ENCODE assay signal across 22 cellular contexts in the genomic region with DNA sequence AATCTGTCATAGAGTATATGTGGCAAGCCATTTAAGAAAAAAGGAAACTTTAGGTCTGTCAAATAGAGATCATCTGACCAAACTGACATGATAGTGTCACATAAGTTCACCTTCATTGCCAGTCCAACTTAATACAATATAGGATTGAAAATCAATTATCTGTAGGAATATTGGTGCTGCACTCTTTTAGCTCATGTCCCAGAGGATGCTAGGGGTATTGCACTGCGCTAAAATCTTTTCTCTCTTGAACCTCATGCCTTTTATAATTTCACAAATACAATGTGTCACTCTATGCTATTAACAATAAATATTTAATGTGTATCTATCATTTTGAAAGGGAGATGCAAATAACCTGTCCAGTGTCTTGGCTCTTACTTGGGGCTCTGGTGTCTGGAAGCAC.
DNase-seq lines count a peak whose midpoint lies in the region; ATAC-seq and TF ChIP-seq lines count a peak whose summit lies in the region.
"Had no signal": no experiment of that assay in that cellular context is flagged by ENCODE, and none has a peak within 500 bp of the region (broad histone marks: within the 10 kb centered on the region; RNA-seq: fewer than 3 reads in every experiment).

No MANE protein-coding gene starts in this region.

- H3K4me3 ChIP-seq in Loucy (ENCODE audit: low read length, poor library complexity, severe bottlenecking) (no peak overlapping the region), endodermal cell (ENCODE audit: low read length) (no peak overlapping the region), neural progenitor cell (no peak overlapping the region)
- H3K4me3 ChIP-seq: gastrocnemius medialis, smooth muscle cell, suprapubic skin had no signal

- H3K27me3 Mint-ChIP-seq in endodermal cell (ENCODE audit: insufficient read depth) (peaks cover 16% of the 10 kb centered on the region), neural progenitor cell (ENCODE audit: insufficient read depth, low read depth) (peaks cover 2% of the 10 kb centered on the region)
- H3K27me3 Mint-ChIP-seq: activated T-helper 17 cell treated with anti-CD3 and anti-CD28 coated beads, Interleukin-2, amount 50 U/mL, for 72 hours had no signal

- H3K9me3 ChIP-seq in Loucy (ENCODE audit: insufficient read depth, low read depth, low read length) (no peaks in the 10 kb centered on the region), endodermal cell (ENCODE audit: control insufficient read depth, low read length) (no peaks in the 10 kb centered on the region), neural progenitor cell (ENCODE audit: low read depth) (no peaks in the 10 kb centered on the region)
- H3K9me3 ChIP-seq: gastrocnemius medialis, suprapubic skin had no signal

- WGBS in endodermal cell (ENCODE audit: insufficient coverage in 1 of 2, insufficient read length in 1 of 2), 2 experiments = 100% methylated on average over 1 of the region's 1 CpG; no CpG with 5 or more reads in 1 of the 2 experiments

- no peak overlapping the region for H3K27ac ChIP-seq in endodermal cell (ENCODE audit: low read depth, low read length)
- H3K27ac ChIP-seq in neural progenitor cell = no peak overlapping the region
- H3K27ac ChIP-seq: gastrocnemius medialis, suprapubic skin had no signal

- no peaks in the 10 kb centered on the region for H3K36me3 ChIP-seq in Loucy (ENCODE audit: insufficient read depth, low read length)
- H3K36me3 ChIP-seq in endodermal cell (ENCODE audit: control insufficient read depth, insufficient read depth, low read length) = no peaks in the 10 kb centered on the region
- H3K36me3 ChIP-seq in neural progenitor cell = no peaks in the 10 kb centered on the region
- H3K36me3 ChIP-seq: gastrocnemius medialis, suprapubic skin had no signal

- no peak for ATAC-seq in HG03565 (IDR thresholded peaks at IDR 0.05; ENCODE audit: unreplicated experiment)
- ATAC-seq: activated T-helper 17 cell treated with anti-CD3 and anti-CD28 coated beads, Interleukin-2, amount 50 U/mL, for 72 hours; effector memory CD8-positive, alpha-beta T cell; gastrocnemius medialis had no signal

- H3K79me2 ChIP-seq in Loucy (ENCODE audit: insufficient read depth, low read length) (no peaks in the 10 kb centered on the region), neural progenitor cell (ENCODE audit: low read depth) (no peaks in the 10 kb centered on the region)

- intact Hi-C loops in head of caudate nucleus (cut with DNase I) = no loop called here

- H4K20me1 ChIP-seq in Loucy (ENCODE audit: insufficient read depth, low read length, poor library complexity, severe bottlenecking) (no peaks in the 10 kb centered on the region), neural progenitor cell (ENCODE audit: low read depth) (no peaks in the 10 kb centered on the region)

- DNase-seq in ELR (ENCODE audit: low read depth) (peak; percentile 9), endodermal cell (no peak), neural progenitor cell (ENCODE audit: low spot score) (no peak), hippocampal formation (lab: John Stamatoyannopoulos, UW) (no peak), head of caudate nucleus (no peak)
- no peak for DNase-seq in activated CD4-positive, alpha-beta T cell treated with anti-CD3 and anti-CD28 coated beads for 1 hour
- DNase-seq: activated CD8-positive, alpha-beta memory T cell treated with anti-CD3 and anti-CD28 coated beads for 24 hours; AML-193; effector memory CD8-positive, alpha-beta T cell; gastrocnemius medialis; GDM1; Kasumi-1; NCI-H2171 treated with DMSO at 0.1 percent for 48 hours; stimulated activated CD4-positive, alpha-beta T cell treated with anti-CD3 and anti-CD28 coated beads, Interleukin-4, amount 100 ng/mL, for 4 hours; stimulated activated CD8-positive, alpha-beta memory T cell treated with anti-CD3 and anti-CD28 coated beads, Interleukin-4, amount 100 ng/mL, for 48 hours; SW 1271 had no signal

- peak; percentile 27 for TF ChIP-seq CTCF in Loucy (conservative IDR thresholded peaks at IDR 0.05; ENCODE audit: low read length)
- peak; percentile 70 for TF ChIP-seq CTCF in endodermal cell (conservative IDR thresholded peaks at IDR 0.05)
- TF ChIP-seq CTCF in neural progenitor cell (IDR thresholded peaks at IDR 0.05) = peak; percentile 35

- H3K36me3 Mint-ChIP-seq in endodermal cell (ENCODE audit: low read depth) = no peaks in the 10 kb centered on the region
- no peaks in the 10 kb centered on the region for H3K36me3 Mint-ChIP-seq in neural progenitor cell

- H3F3A ChIP-seq in Loucy (ENCODE audit: low read depth) (no peaks in the 10 kb centered on the region), neural progenitor cell (ENCODE audit: low read depth) (no peaks in the 10 kb centered on the region)

- H3K27ac Mint-ChIP-seq in endodermal cell = no peak overlapping the region
- H3K27ac Mint-ChIP-seq in neural progenitor cell = no peak overlapping the region
- H3K27ac Mint-ChIP-seq: activated T-helper 17 cell treated with anti-CD3 and anti-CD28 coated beads, Interleukin-2, amount 50 U/mL, for 72 hours; effector memory CD8-positive, alpha-beta T cell had no signal

- H3K4me1 Mint-ChIP-seq in endodermal cell (no peaks in the 10 kb centered on the region), neural progenitor cell (no peaks in the 10 kb centered on the region)
- H3K4me1 Mint-ChIP-seq: activated T-helper 17 cell treated with anti-CD3 and anti-CD28 coated beads, Interleukin-2, amount 50 U/mL, for 72 hours; central memory CD8-positive, alpha-beta T cell had no signal

- H3K9ac ChIP-seq in Loucy (ENCODE audit: low read depth, low read length, poor library complexity, severe bottlenecking) (no peak overlapping the region), endodermal cell (ENCODE audit: extremely low read depth, low read length, poor library complexity, severe bottlenecking) (no peak overlapping the region), neural progenitor cell (no peak overlapping the region)

- H3K4me1 ChIP-seq in Loucy (ENCODE audit: insufficient read depth, low read length, poor library complexity, severe bottlenecking) (no peaks in the 10 kb centered on the region), endodermal cell (ENCODE audit: control insufficient read depth, insufficient read depth, low read length) (no peaks in the 10 kb centered on the region), neural progenitor cell (no peaks in the 10 kb centered on the region)
- H3K4me1 ChIP-seq: gastrocnemius medialis, suprapubic skin had no signal

- no peaks in the 10 kb centered on the region for H3K27me3 ChIP-seq in Loucy (ENCODE audit: insufficient read depth, low read length, poor library complexity, severe bottlenecking)
- no peaks in the 10 kb centered on the region for H3K27me3 ChIP-seq in endodermal cell (ENCODE audit: control insufficient read depth, insufficient read depth, low read length, poor library complexity, severe bottlenecking)
- H3K27me3 ChIP-seq in neural progenitor cell = no peaks in the 10 kb centered on the region
- H3K27me3 ChIP-seq: gastrocnemius medialis, suprapubic skin had no signal

- H3K4me2 ChIP-seq in Loucy (ENCODE audit: low read depth, low read length, poor library complexity, severe bottlenecking) = no peak overlapping the region
- no peak overlapping the region for H3K4me2 ChIP-seq in neural progenitor cell
- H3K4me2 ChIP-seq: smooth muscle cell had no signal

- H3K9me2 ChIP-seq in Loucy (replicated peaks; ENCODE audit: low read depth, low read length) = no peaks in the 10 kb centered on the region

- H3K9me3 Mint-ChIP-seq in endodermal cell (no peaks in the 10 kb centered on the region), neural progenitor cell (peaks cover 2% of the 10 kb centered on the region)
- H3K9me3 Mint-ChIP-seq: activated T-helper 17 cell treated with anti-CD3 and anti-CD28 coated beads, Interleukin-2, amount 50 U/mL, for 72 hours; central memory CD8-positive, alpha-beta T cell; effector memory CD8-positive, alpha-beta T cell had no signal

- H2AFZ ChIP-seq in Loucy (ENCODE audit: low read length) = no peak overlapping the region
- H2AFZ ChIP-seq in neural progenitor cell (replicated peaks) = no peak overlapping the region

- no peak overlapping the region for H3K4me3 Mint-ChIP-seq in endodermal cell
- no peak overlapping the region for H3K4me3 Mint-ChIP-seq in neural progenitor cell
- H3K4me3 Mint-ChIP-seq: activated T-helper 17 cell treated with anti-CD3 and anti-CD28 coated beads, Interleukin-2, amount 50 U/mL, for 72 hours; central memory CD8-positive, alpha-beta T cell; effector memory CD8-positive, alpha-beta T cell had no signal
